Comparison of ENCODE assay signal across 10 cellular contexts in the genomic region with DNA sequence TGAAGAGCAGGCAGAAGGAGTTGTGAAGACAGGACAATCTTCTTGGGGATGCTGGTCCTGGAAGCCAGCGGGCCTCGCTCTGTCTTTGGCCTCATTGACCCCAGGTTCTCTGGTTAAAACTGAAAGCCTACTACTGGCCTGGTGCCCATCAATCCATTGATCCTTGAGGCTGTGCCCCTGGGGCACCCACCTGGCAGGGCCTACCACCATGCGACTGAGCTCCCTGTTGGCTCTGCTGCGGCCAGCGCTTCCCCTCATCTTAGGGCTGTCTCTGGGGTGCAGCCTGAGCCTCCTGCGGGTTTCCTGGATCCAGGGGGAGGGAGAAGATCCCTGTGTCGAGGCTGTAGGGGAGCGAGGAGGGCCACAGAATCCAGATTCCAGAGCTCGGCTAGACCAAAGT. TPM values are rescaled to one million over a fixed set of nuclear protein-coding genes. Genes with fewer than 3 reads are reported as not detected.
DNase-seq lines count a peak whose midpoint lies in the region; ATAC-seq, FAIRE-seq and TF ChIP-seq lines count a peak whose summit lies in the region.
"Had no signal": no experiment of that assay in that cellular context is flagged by ENCODE, and none has a peak within 500 bp of the region (broad histone marks: within the 10 kb centered on the region; RNA-seq: fewer than 3 reads in every experiment).

No MANE protein-coding gene starts in this region.

- no peaks in the 10 kb centered on the region for H3K79me1 ChIP-seq in H9 (ENCODE audit: insufficient read depth, low read depth, low read length, poor library complexity, severe bottlenecking)

- H3K23ac ChIP-seq in H9 (ENCODE audit: insufficient read length, low read depth, low read length), result no peak overlapping the region

- no peak overlapping the region for H3T11ph ChIP-seq in H9 (ENCODE audit: low read length)

- intact Hi-C loops in activated B cell treated with CpG ODN at 0.5 μM for 24 hours (cut with micrococcal nuclease), result loop anchor here (2.0 to 10.0 kb wide), 4 partner anchors 67 to 1359 kb away; a partner anchor contains a TSS

- no peaks in the 10 kb centered on the region for H3K9me3 Mint-ChIP-seq in H9
- H3K9me3 Mint-ChIP-seq in activated B cell treated with CpG ODN at 0.5 μM for 24 hours, result no peaks in the 10 kb centered on the region

- no peak overlapping the region for H2BK5ac ChIP-seq in H9 (ENCODE audit: insufficient read length, low read length)

- no peak overlapping the region for H3K4ac ChIP-seq in H9 (ENCODE audit: low read depth, low read length)

- DNase-seq in H9 (no peak), activated B cell treated with CpG ODN at 0.5 μM for 24 hours (no peak), SHP77 treated with DMSO at 0.1 percent for 48 hours (lab: John Stamatoyannopoulos, UW) (no peak), NCI-H2171 (lab: John Stamatoyannopoulos, UW) (no peak), GM12892 (ENCODE audit: insufficient read length) (no peak)
- DNase-seq: NCI-H2029 had no signal

- peak overlapping the region; percentile 93 for H3K4me2 ChIP-seq in H9 (ENCODE audit: insufficient read depth, insufficient read length, low read length)

- no peak overlapping the region for H2BK12ac ChIP-seq in H9 (ENCODE audit: insufficient read length, low read depth, low read length)

- no peak for TF ChIP-seq EP300 in gastroesophageal sphincter (IDR thresholded peaks at IDR 0.05)

- no peak overlapping the region for H2AFZ ChIP-seq in H9 (ENCODE audit: low read length)

- H3K4me1 Mint-ChIP-seq in H9 (peaks cover 17 to 18% of the 10 kb centered on the region in 2 experiments), activated B cell treated with CpG ODN at 0.5 μM for 24 hours (peaks cover 27% of the 10 kb centered on the region)

- H3K36me3 Mint-ChIP-seq in H9 (ENCODE audit: insufficient read depth in 1 of 3, low read depth in 3 of 3), result peaks cover 2 to 23% (median 17%) of the 10 kb centered on the region in 3 experiments; a peak in 6 of 7 replicates
- H3K36me3 Mint-ChIP-seq in activated B cell treated with CpG ODN at 0.5 μM for 24 hours (ENCODE audit: low read depth), result peaks cover 34% of the 10 kb centered on the region

- H3K23me2 ChIP-seq in H9 (ENCODE audit: insufficient read length, low read depth, low read length, poor library complexity, severe bottlenecking), result peaks cover 9% of the 10 kb centered on the region

- no CpG with 5 or more reads among the region's 9 CpGs for WGBS in H9 (ENCODE audit: extremely low coverage, insufficient read length, low lambda C conversion rate)
- WGBS in gastroesophageal sphincter (ENCODE audit: low coverage in 1 of 2), 2 donors, result 100% methylated on average over 2 of the region's 9 CpGs; no CpG with 5 or more reads in 1 of the 2 donors

- no peak overlapping the region for H3K18ac ChIP-seq in H9 (ENCODE audit: insufficient read length, low read depth, low read length)

- no peak overlapping the region for H3K14ac ChIP-seq in H9 (ENCODE audit: insufficient read depth, low read length)

- CTCF ChIA-PET in activated B cell treated with CpG ODN at 0.5 μM for 24 hours (lab: Charles Lee), result interaction anchor here (2.6 kb wide), 1 partner anchor 10 kb away, joined by 11 read pairs; no protein-coding TSS in a partner anchor

- H4K8ac ChIP-seq in H9 (replicated peaks; ENCODE audit: insufficient read length, low read depth, low read length), result no peak overlapping the region

- no peak overlapping the region for H4K91ac ChIP-seq in H9 (ENCODE audit: insufficient read length, low read depth, low read length)

- H3K27me3 Mint-ChIP-seq in H9 (ENCODE audit: low read depth) (no peaks in the 10 kb centered on the region; the same call in 1 of the 2 replicates), activated B cell treated with CpG ODN at 0.5 μM for 24 hours (no peaks in the 10 kb centered on the region)

- no peak overlapping the region for H2AK5ac ChIP-seq in H9 (ENCODE audit: insufficient read length, low read length)

- no peak overlapping the region for H3K9ac ChIP-seq in H9 (ENCODE audit: extremely low read depth, insufficient read length, low read length)

- no peaks in the 10 kb centered on the region; the same call in 1 of the 2 replicates for H3K4me1 ChIP-seq in H9 (ENCODE audit: insufficient read depth, low read length)
- peaks cover 0 to 27% (median 17%) of the 10 kb centered on the region in 3 donors for H3K4me1 ChIP-seq in gastroesophageal sphincter

- H3K27ac Mint-ChIP-seq in H9 (peak overlapping the region in 1 of 3 experiments; percentile 23; a peak in 1 of 7 replicates), activated B cell treated with CpG ODN at 0.5 μM for 24 hours (peak overlapping the region; percentile 91)

- H4K20me1 ChIP-seq in H9 (ENCODE audit: control insufficient read depth, insufficient read depth, insufficient read length), result no peaks in the 10 kb centered on the region

- H3K4me3 Mint-ChIP-seq in H9, result peak overlapping the region; percentile 97 to 99
- H3K4me3 Mint-ChIP-seq in activated B cell treated with CpG ODN at 0.5 μM for 24 hours, result peak overlapping the region; percentile 99

- no peak overlapping the region for H3K27ac ChIP-seq in H9 (ENCODE audit: insufficient read length, low read depth, low read length)
- H3K27ac ChIP-seq in gastroesophageal sphincter, result peak overlapping the region in 3 of 4 donors; percentile 87 to 93 (median 89)
- peak overlapping the region in 5 of 21 experiments; percentile 86 to 95 (median 89) for H3K27ac ChIP-seq in skin epidermis

- TF ChIP-seq POLR2A in gastroesophageal sphincter (IDR thresholded peaks at IDR 0.05) (no peak), GM12892 (IDR thresholded peaks at IDR 0.05; ENCODE audit: low read depth, low read length) (no peak)

- H2BK120ac ChIP-seq in H9 (ENCODE audit: low read depth, low read length, poor library complexity, severe bottlenecking), result no peak overlapping the region

- POLR2A ChIA-PET in activated B cell treated with CpG ODN at 0.5 μM for 24 hours (lab: Charles Lee), result interaction anchor here (2.9 kb wide), 1 partner anchor 10 kb away, joined by 23 read pairs; no protein-coding TSS in a partner anchor

- no peak overlapping the region for H3K56ac ChIP-seq in H9 (ENCODE audit: insufficient read length, low read depth, low read length)

- no peaks in the 10 kb centered on the region for H3K27me3 ChIP-seq in H9 (ENCODE audit: insufficient read depth, low read length)
- no peaks in the 10 kb centered on the region for H3K27me3 ChIP-seq in gastroesophageal sphincter

- no peak overlapping the region for H4K5ac ChIP-seq in H9 (ENCODE audit: insufficient read length, low read depth, low read length)

- H3K4me3 ChIP-seq in gastroesophageal sphincter, result peak overlapping the region in 1 of 2 donors; percentile 99
- H3K4me3 ChIP-seq in skin epidermis, result peak overlapping the region in 6 of 7 experiments; percentile 82 to 98 (median 93)

- no peak overlapping the region for H2BK15ac ChIP-seq in H9 (ENCODE audit: low read depth, low read length)

- H3K36me3 ChIP-seq in gastroesophageal sphincter, result peaks cover 0 to 42% of the 10 kb centered on the region in 2 donors

- H3K79me2 ChIP-seq in H9 (ENCODE audit: insufficient read depth, low read length), result peaks cover 6% of the 10 kb centered on the region; the same call in 1 of the 2 replicates

- TF ChIP-seq CTCF in H9 (conservative IDR thresholded peaks at IDR 0.05), result no peak
- TF ChIP-seq CTCF in activated B cell treated with CpG ODN at 0.5 μM for 24 hours (IDR thresholded peaks at IDR 0.05), result no peak
- no peak for TF ChIP-seq CTCF in gastroesophageal sphincter (IDR thresholded peaks at IDR 0.05)

- H2BK20ac ChIP-seq in H9 (ENCODE audit: low read depth, low read length, poor library complexity, severe bottlenecking), result no peak overlapping the region

- H3K9me3 ChIP-seq in H9 (ENCODE audit: control insufficient read depth, low read depth, low read length) (no peaks in the 10 kb centered on the region), gastroesophageal sphincter (no peaks in the 10 kb centered on the region)

- no peak for FAIRE-seq in GM12892 (lab: Jason Lieb, UNC)

- no peak for ATAC-seq in activated B cell treated with CpG ODN at 0.5 μM for 24 hours (ENCODE audit: low read depth)
- no peak for ATAC-seq in gastroesophageal sphincter
- no peak for ATAC-seq in GM21526 (IDR thresholded peaks at IDR 0.05; ENCODE audit: low FRiP score, unreplicated experiment)

RNA-seq across cellular contexts. Expression of a gene that starts 1.5 kb away (rescaled TPM):
- total RNA-seq in H9 (2021) (25.7 and 28.1 TPM in 2 replicates), activated B cell treated with CpG ODN at 0.5 μM for 24 hours (32.4 and 41.2 TPM in 2 replicates), gastroesophageal sphincter (10 to 100 TPM; 18.0 to 38.1 (median 25.7) TPM)
- polyA plus RNA-seq in GM12892 (2012; ENCODE audit: missing spikeins), result 7.5 TPM

RNA-seq across cellular contexts. Expression of a gene that starts 6.8 kb away (rescaled TPM):
- total RNA-seq in H9 (2021), result 70.1 and 70.5 TPM in 2 replicates
- total RNA-seq in activated B cell treated with CpG ODN at 0.5 μM for 24 hours, result 47.3 and 52.4 TPM in 2 replicates
- 10 to 100 TPM; 30.5 to 43.1 (median 36.5) TPM for total RNA-seq in gastroesophageal sphincter
- polyA plus RNA-seq in GM12892 (2012; ENCODE audit: missing spikeins), result 27.1 TPM

RNA-seq across cellular contexts. Expression of a gene that starts 14.7 kb away (rescaled TPM):
- total RNA-seq in H9 (2021), result 4.7 and 5.0 TPM in 2 replicates
- not detected in 2 replicates for total RNA-seq in activated B cell treated with CpG ODN at 0.5 μM for 24 hours
- 10 to 100 TPM; 23.6 to 45.1 (median 39.8) TPM for total RNA-seq in gastroesophageal sphincter
- polyA plus RNA-seq in GM12892 (2012; ENCODE audit: missing spikeins), result 2.2 TPM

RNA-seq across cellular contexts. Expression of a gene that starts 23.5 kb away (rescaled TPM):
- total RNA-seq in H9 (2021), result 0.97 TPM in 1 of 2 replicates, not detected in the other
- total RNA-seq in activated B cell treated with CpG ODN at 0.5 μM for 24 hours, result 0.76 and 1.8 TPM in 2 replicates
- total RNA-seq in gastroesophageal sphincter, result not detected
- polyA plus RNA-seq in GM12892 (2012; ENCODE audit: missing spikeins), result not detected
- total RNA-seq: myocyte had no signal

RNA-seq across cellular contexts. Expression of a gene that starts 46.8 kb away (rescaled TPM):
- total RNA-seq in H9 (2021) (not detected in 2 replicates), activated B cell treated with CpG ODN at 0.5 μM for 24 hours (not detected in 2 replicates), gastroesophageal sphincter (not detected)
- polyA plus RNA-seq in GM12892 (2012; ENCODE audit: missing spikeins), result not detected
